ENCODE assay signal across 11 cellular contexts in genomic region chrX:13898603-13899002, GRCh38.
DNase-seq lines count a peak whose midpoint lies in the region; ATAC-seq and TF ChIP-seq lines count a peak whose summit lies in the region.
"Had no signal": no experiment of that assay in that cellular context is flagged by ENCODE, and none has a peak within 500 bp of the region (broad histone marks: within the 10 kb centered on the region; RNA-seq: fewer than 3 reads in every experiment).

No MANE protein-coding gene starts in this region.

- no peaks in the 10 kb centered on the region for H3K36me3 Mint-ChIP-seq in activated CD8-positive, alpha-beta T cell treated with anti-CD3 and anti-CD28 coated beads for 36 hours (ENCODE audit: low read depth)
- no peaks in the 10 kb centered on the region for H3K36me3 Mint-ChIP-seq in activated CD8-positive, alpha-beta T cell treated with anti-CD3 and anti-CD28 coated beads, Interleukin-2, amount 10 ng/mL, durations not matched to agents 7 days and 5 days (ENCODE audit: low read depth)
- H3K36me3 Mint-ChIP-seq: naive thymus-derived CD8-positive, alpha-beta T cell; stimulated activated memory B cell treated with anti-CD40 and anti-IgM and Interleukin-4, amounts not matched to agents 10 μg/mL and 1 μg/mL and 100 μg/mL, for 72 hours had no signal

- H3K27me3 ChIP-seq in KMS-11 (ENCODE audit: insufficient read depth, low read depth) (no peaks in the 10 kb centered on the region), breast epithelium (peaks cover 0 to 40% of the 10 kb centered on the region in 2 donors), layer of hippocampus (ENCODE audit: control insufficient read depth, insufficient read depth, low read length) (no peaks in the 10 kb centered on the region)
- H3K27me3 ChIP-seq: SJCRH30 had no signal

- H3K36me3 ChIP-seq in KMS-11 (ENCODE audit: insufficient read depth) (no peaks in the 10 kb centered on the region), breast epithelium (no peaks in the 10 kb centered on the region)
- H3K36me3 ChIP-seq: SJCRH30 had no signal

- no peak for TF ChIP-seq POLR2A in breast epithelium (IDR thresholded peaks at IDR 0.05)

- no peak overlapping the region for H3K9ac ChIP-seq in KMS-11

- peaks cover 6% of the 10 kb centered on the region for H3K4me1 ChIP-seq in KMS-11 (ENCODE audit: low read depth, poor library complexity, severe bottlenecking)
- H3K4me1 ChIP-seq in breast epithelium: peaks cover 0 to 4% of the 10 kb centered on the region in 2 donors

- H3K27ac Mint-ChIP-seq in activated CD8-positive, alpha-beta T cell treated with anti-CD3 and anti-CD28 coated beads for 36 hours: no peak overlapping the region
- no peak overlapping the region for H3K27ac Mint-ChIP-seq in activated CD8-positive, alpha-beta T cell treated with anti-CD3 and anti-CD28 coated beads, Interleukin-2, amount 10 ng/mL, durations not matched to agents 7 days and 5 days
- H3K27ac Mint-ChIP-seq: naive thymus-derived CD8-positive, alpha-beta T cell; stimulated activated memory B cell treated with anti-CD40 and anti-IgM and Interleukin-4, amounts not matched to agents 10 μg/mL and 1 μg/mL and 100 μg/mL, for 72 hours had no signal

- TF ChIP-seq CTCF in activated CD8-positive, alpha-beta T cell treated with anti-CD3 and anti-CD28 coated beads for 36 hours (IDR thresholded peaks at IDR 0.05): no peak
- TF ChIP-seq CTCF in KMS-11 (conservative IDR thresholded peaks at IDR 0.05; ENCODE audit: low read depth, low read length) (no peak), breast epithelium (IDR thresholded peaks at IDR 0.05) (no peak), GM20000 (IDR thresholded peaks at IDR 0.05; ENCODE audit: extremely low read depth, missing control alignments) (no peak)

- no peak overlapping the region for H3K4me3 Mint-ChIP-seq in activated CD8-positive, alpha-beta T cell treated with anti-CD3 and anti-CD28 coated beads for 36 hours
- H3K4me3 Mint-ChIP-seq in activated CD8-positive, alpha-beta T cell treated with anti-CD3 and anti-CD28 coated beads, Interleukin-2, amount 10 ng/mL, durations not matched to agents 7 days and 5 days: no peak overlapping the region
- H3K4me3 Mint-ChIP-seq: naive thymus-derived CD8-positive, alpha-beta T cell; stimulated activated memory B cell treated with anti-CD40 and anti-IgM and Interleukin-4, amounts not matched to agents 10 μg/mL and 1 μg/mL and 100 μg/mL, for 72 hours had no signal

- H3K4me2 ChIP-seq in KMS-11: no peak overlapping the region

- peak; percentile 5 for DNase-seq in activated CD8-positive, alpha-beta T cell treated with anti-CD3 and anti-CD28 coated beads for 36 hours
- DNase-seq in activated CD8-positive, alpha-beta T cell treated with anti-CD3 and anti-CD28 coated beads, Interleukin-2, amount 10 ng/mL, durations not matched to agents 7 days and 5 days: no peak
- DNase-seq in breast epithelium (ENCODE audit: low spot score in 2 of 2) (no peak), GM20000 (ENCODE audit: low spot score) (no peak), NCI-H1930 (lab: John Stamatoyannopoulos, UW) (no peak)
- DNase-seq: naive thymus-derived CD8-positive, alpha-beta T cell had no signal

- H4K20me1 ChIP-seq in KMS-11 (ENCODE audit: insufficient read depth): no peaks in the 10 kb centered on the region

- H3K79me2 ChIP-seq in KMS-11 (ENCODE audit: insufficient read depth, low read depth): no peaks in the 10 kb centered on the region

- 0 out of 2 replicates have a peak overlapping the region, but pooled peaks have one; percentile 53 for H2AFZ ChIP-seq in KMS-11 (ENCODE audit: low read depth)

- CTCF ChIA-PET in activated CD8-positive, alpha-beta T cell treated with anti-CD3 and anti-CD28 coated beads for 36 hours (lab: Charles Lee): interaction anchor here (1.5 to 3.6 kb wide), 4 partner anchors 124 to 136 kb away, joined by 3 to 17 read pairs (median 4); partner anchors contain the start of gene GEMIN8
- CTCF ChIA-PET in activated CD8-positive, alpha-beta T cell treated with anti-CD3 and anti-CD28 coated beads, Interleukin-2, amount 10 ng/mL, durations not matched to agents 7 days and 5 days (lab: Charles Lee): interaction anchor here (1.7 kb wide), 1 partner anchor 133 kb away, joined by 8 read pairs; no protein-coding TSS in a partner anchor

- POLR2A ChIA-PET in activated CD8-positive, alpha-beta T cell treated with anti-CD3 and anti-CD28 coated beads for 36 hours (lab: Charles Lee): no interaction called here
- POLR2A ChIA-PET in activated CD8-positive, alpha-beta T cell treated with anti-CD3 and anti-CD28 coated beads, Interleukin-2, amount 10 ng/mL, durations not matched to agents 7 days and 5 days (lab: Charles Lee): no interaction called here

- H3K4me3 ChIP-seq in KMS-11 (IDR thresholded peaks at IDR 0.05; ENCODE audit: insufficient read depth, low read depth, low read length) (no peak overlapping the region), breast epithelium (no peak overlapping the region)
- H3K4me3 ChIP-seq: SJCRH30 had no signal

- ATAC-seq in activated CD8-positive, alpha-beta T cell treated with anti-CD3 and anti-CD28 coated beads for 36 hours: peak; percentile 53
- no peak for ATAC-seq in activated CD8-positive, alpha-beta T cell treated with anti-CD3 and anti-CD28 coated beads, Interleukin-2, amount 10 ng/mL, durations not matched to agents 7 days and 5 days
- ATAC-seq in HG02623 (IDR thresholded peaks at IDR 0.05; ENCODE audit: unreplicated experiment): no peak
- ATAC-seq: naive thymus-derived CD8-positive, alpha-beta T cell; stimulated activated memory B cell treated with anti-CD40 and anti-IgM and Interleukin-4, amounts not matched to agents 10 μg/mL and 1 μg/mL and 100 μg/mL, for 72 hours had no signal

- intact Hi-C loops in activated CD8-positive, alpha-beta T cell treated with anti-CD3 and anti-CD28 coated beads for 36 hours (cut with micrococcal nuclease): loop anchor here (5.0 kb wide), 1 partner anchor 134 kb away; no protein-coding TSS in a partner anchor
- intact Hi-C loops in breast epithelium (cut with DNase I; ENCODE audit: low total_unique reads): no loop called here

- no peaks in the 10 kb centered on the region for H3K9me3 Mint-ChIP-seq in activated CD8-positive, alpha-beta T cell treated with anti-CD3 and anti-CD28 coated beads for 36 hours
- no peaks in the 10 kb centered on the region for H3K9me3 Mint-ChIP-seq in activated CD8-positive, alpha-beta T cell treated with anti-CD3 and anti-CD28 coated beads, Interleukin-2, amount 10 ng/mL, durations not matched to agents 7 days and 5 days (ENCODE audit: insufficient read depth)
- H3K9me3 Mint-ChIP-seq: naive thymus-derived CD8-positive, alpha-beta T cell; stimulated activated memory B cell treated with anti-CD40 and anti-IgM and Interleukin-4, amounts not matched to agents 10 μg/mL and 1 μg/mL and 100 μg/mL, for 72 hours had no signal

- H3K27ac ChIP-seq in KMS-11 (no peak overlapping the region), breast epithelium (peak overlapping the region; percentile 54 to 74), layer of hippocampus (ENCODE audit: low read depth, low read length) (peak overlapping the region; percentile 44)
- H3K27ac ChIP-seq: SJCRH30 had no signal

- H3K4me1 Mint-ChIP-seq in activated CD8-positive, alpha-beta T cell treated with anti-CD3 and anti-CD28 coated beads for 36 hours (ENCODE audit: low read depth): no peaks in the 10 kb centered on the region
- no peaks in the 10 kb centered on the region for H3K4me1 Mint-ChIP-seq in activated CD8-positive, alpha-beta T cell treated with anti-CD3 and anti-CD28 coated beads, Interleukin-2, amount 10 ng/mL, durations not matched to agents 7 days and 5 days (ENCODE audit: low read depth)
- H3K4me1 Mint-ChIP-seq: naive thymus-derived CD8-positive, alpha-beta T cell; stimulated activated memory B cell treated with anti-CD40 and anti-IgM and Interleukin-4, amounts not matched to agents 10 μg/mL and 1 μg/mL and 100 μg/mL, for 72 hours had no signal

- no peaks in the 10 kb centered on the region for H3K9me3 ChIP-seq in breast epithelium
- H3K9me3 ChIP-seq: SJCRH30 had no signal

- peaks cover 2% of the 10 kb centered on the region for H3K27me3 Mint-ChIP-seq in activated CD8-positive, alpha-beta T cell treated with anti-CD3 and anti-CD28 coated beads for 36 hours
- no peaks in the 10 kb centered on the region for H3K27me3 Mint-ChIP-seq in activated CD8-positive, alpha-beta T cell treated with anti-CD3 and anti-CD28 coated beads, Interleukin-2, amount 10 ng/mL, durations not matched to agents 7 days and 5 days (ENCODE audit: low read depth)
- H3K27me3 Mint-ChIP-seq: stimulated activated memory B cell treated with anti-CD40 and anti-IgM and Interleukin-4, amounts not matched to agents 10 μg/mL and 1 μg/mL and 100 μg/mL, for 72 hours had no signal
